Comparison of ENCODE assay signal across 8 cellular contexts in the genomic region with DNA sequence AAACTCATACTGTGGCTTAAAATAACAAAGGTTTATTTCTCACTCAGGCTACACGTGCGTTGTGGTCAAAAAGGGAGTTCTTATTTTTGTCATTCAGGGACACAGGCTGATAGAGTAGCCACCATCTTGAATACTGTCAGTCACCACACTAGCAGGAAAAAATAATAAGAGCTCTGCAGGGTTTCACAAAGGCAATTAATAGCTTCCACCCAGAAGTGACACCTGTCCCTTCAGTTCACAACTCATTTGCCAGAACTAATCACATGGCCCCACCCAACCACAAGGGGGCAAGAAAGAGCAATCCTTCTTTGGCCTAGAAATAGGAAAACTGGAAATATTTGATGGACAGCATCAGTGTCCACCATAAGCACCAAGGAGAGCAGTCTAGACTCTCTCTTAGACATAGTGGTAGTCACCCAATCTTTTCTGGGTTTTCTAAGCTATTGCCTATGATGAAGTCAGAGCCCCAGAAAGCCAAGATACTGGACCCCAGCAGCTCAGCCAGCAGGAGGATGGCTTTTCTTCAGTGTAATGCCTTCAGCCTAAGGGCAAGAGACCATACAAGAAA. TPM values are rescaled to one million over a fixed set of nuclear protein-coding genes. Genes with fewer than 3 reads are reported as not detected.
DNase-seq lines count a peak whose midpoint lies in the region; ATAC-seq and TF ChIP-seq lines count a peak whose summit lies in the region.

No MANE protein-coding gene starts in this region.

- ATAC-seq in activated CD4-positive, alpha-beta T cell treated with anti-CD3 and anti-CD28 coated beads for 36 hours: peak; percentile 30
- ATAC-seq in GM18517 (IDR thresholded peaks at IDR 0.05; ENCODE audit: unreplicated experiment) (no peak), GM19463 (IDR thresholded peaks at IDR 0.05; ENCODE audit: unreplicated experiment) (no peak)

- TF ChIP-seq RAD21 in Ishikawa (IDR thresholded peaks at IDR 0.05; ENCODE audit: low read depth): peak; percentile 61

- DNase-seq in activated CD4-positive, alpha-beta T cell treated with anti-CD3 and anti-CD28 coated beads for 36 hours: peak; percentile 58
- DNase-seq in activated CD4-positive, alpha-beta T cell treated with anti-CD3 and anti-CD28 coated beads for 1 hour: no peak
- peak; percentile 84 for DNase-seq in RKO (ENCODE audit: low spot score)
- peak; percentile 41 for DNase-seq in colonic mucosa
- DNase-seq in neural progenitor cell (ENCODE audit: low spot score): peak; percentile 64

- no peaks in the 10 kb centered on the region for H3K9me3 ChIP-seq in colonic mucosa
- H3K9me3 ChIP-seq in neural progenitor cell (ENCODE audit: low read depth): no peaks in the 10 kb centered on the region

- CTCF ChIA-PET in activated CD4-positive, alpha-beta T cell treated with anti-CD3 and anti-CD28 coated beads for 36 hours (lab: Charles Lee): interaction anchor here (0.6 to 7.0 kb wide), 32 partner anchors 10 to 256 kb away, joined by 3 to 117 read pairs (median 5); a partner anchor contains a TSS

- peaks cover 21% of the 10 kb centered on the region for H4K20me1 ChIP-seq in neural progenitor cell (ENCODE audit: low read depth)

- peaks cover 35% of the 10 kb centered on the region for H3K27me3 ChIP-seq in colonic mucosa
- peaks cover 99% of the 10 kb centered on the region for H3K27me3 ChIP-seq in neural progenitor cell

- no peaks in the 10 kb centered on the region for H3K79me2 ChIP-seq in neural progenitor cell (ENCODE audit: low read depth)

- peaks cover 6% of the 10 kb centered on the region for H3K4me1 Mint-ChIP-seq in activated CD4-positive, alpha-beta T cell treated with anti-CD3 and anti-CD28 coated beads for 36 hours
- peaks cover 13% of the 10 kb centered on the region for H3K4me1 Mint-ChIP-seq in neural progenitor cell

- TF ChIP-seq CTCF in colonic mucosa (IDR thresholded peaks at IDR 0.05): peak; percentile 48
- TF ChIP-seq CTCF in neural progenitor cell (IDR thresholded peaks at IDR 0.05): peak; percentile 83

- intact Hi-C loops in activated CD4-positive, alpha-beta T cell treated with anti-CD3 and anti-CD28 coated beads for 36 hours (cut with DNase I, micrococcal nuclease): loop anchor here (1.0 to 5.0 kb wide), 2 partner anchors 80 to 98 kb away; a partner anchor contains a TSS
- intact Hi-C loops in colonic mucosa (cut with DNase I): loop anchor here (10.0 kb wide), 1 partner anchor 237 kb away; a partner anchor contains a TSS

- peaks cover 45% of the 10 kb centered on the region for H3K27me3 Mint-ChIP-seq in activated CD4-positive, alpha-beta T cell treated with anti-CD3 and anti-CD28 coated beads for 36 hours
- peaks cover 29% of the 10 kb centered on the region for H3K27me3 Mint-ChIP-seq in neural progenitor cell (ENCODE audit: insufficient read depth, low read depth)

- H3K27ac ChIP-seq in colonic mucosa (no peak overlapping the region), neural progenitor cell (no peak overlapping the region)

- H3K9ac ChIP-seq in colonic mucosa (ENCODE audit: low read depth in 2 of 2, low read length in 2 of 2): no peak overlapping the region
- H3K9ac ChIP-seq in neural progenitor cell: no peak overlapping the region

- H3K36me3 ChIP-seq in colonic mucosa (no peaks in the 10 kb centered on the region), neural progenitor cell (no peaks in the 10 kb centered on the region)

- no peak overlapping the region for H3K4me3 ChIP-seq in colonic mucosa
- no peak overlapping the region for H3K4me3 ChIP-seq in neural progenitor cell

- POLR2A ChIA-PET in activated CD4-positive, alpha-beta T cell treated with anti-CD3 and anti-CD28 coated beads for 36 hours (lab: Charles Lee): interaction anchor here (0.6 kb wide), 1 partner anchor 25 kb away, joined by 4 read pairs; no protein-coding TSS in a partner anchor

- no peak overlapping the region for H3K27ac Mint-ChIP-seq in activated CD4-positive, alpha-beta T cell treated with anti-CD3 and anti-CD28 coated beads for 36 hours
- no peak overlapping the region for H3K27ac Mint-ChIP-seq in neural progenitor cell

- H3K9me3 Mint-ChIP-seq in activated CD4-positive, alpha-beta T cell treated with anti-CD3 and anti-CD28 coated beads for 36 hours (ENCODE audit: low read depth): no peaks in the 10 kb centered on the region
- peaks cover 2% of the 10 kb centered on the region for H3K9me3 Mint-ChIP-seq in neural progenitor cell

- no peak overlapping the region for H2AFZ ChIP-seq in neural progenitor cell (replicated peaks)

- H3K36me3 Mint-ChIP-seq in activated CD4-positive, alpha-beta T cell treated with anti-CD3 and anti-CD28 coated beads for 36 hours (ENCODE audit: low read depth): no peaks in the 10 kb centered on the region
- H3K36me3 Mint-ChIP-seq in neural progenitor cell: no peaks in the 10 kb centered on the region

- H3F3A ChIP-seq in neural progenitor cell (ENCODE audit: low read depth): peaks cover 3% of the 10 kb centered on the region

- no peak for TF ChIP-seq EP300 in Ishikawa (IDR thresholded peaks at IDR 0.05; ENCODE audit: borderline replicate concordance)

- H3K4me1 ChIP-seq in colonic mucosa: peaks cover 21% of the 10 kb centered on the region
- peaks cover 8% of the 10 kb centered on the region for H3K4me1 ChIP-seq in neural progenitor cell

- H3K4me2 ChIP-seq in neural progenitor cell: no peak overlapping the region

- H3K4me3 Mint-ChIP-seq in activated CD4-positive, alpha-beta T cell treated with anti-CD3 and anti-CD28 coated beads for 36 hours: no peak overlapping the region
- H3K4me3 Mint-ChIP-seq in neural progenitor cell: no peak overlapping the region

TF ChIP-seq in Ishikawa, 13 proteins besides CTCF, POLR2A, EP300 and RAD21:
- TF ChIP-seq YY1 (IDR thresholded peaks at IDR 0.05; ENCODE audit: low read depth): no peak
- TF ChIP-seq, protein P1, sequence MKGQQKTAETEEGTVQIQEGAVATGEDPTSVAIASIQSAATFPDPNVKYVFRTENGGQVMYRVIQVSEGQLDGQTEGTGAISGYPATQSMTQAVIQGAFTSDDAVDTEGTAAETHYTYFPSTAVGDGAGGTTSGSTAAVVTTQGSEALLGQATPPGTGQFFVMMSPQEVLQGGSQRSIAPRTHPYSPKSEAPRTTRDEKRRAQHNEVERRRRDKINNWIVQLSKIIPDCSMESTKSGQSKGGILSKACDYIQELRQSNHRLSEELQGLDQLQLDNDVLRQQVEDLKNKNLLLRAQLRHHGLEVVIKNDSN (IDR thresholded peaks at IDR 0.05): peak; percentile 48; the same call in 1 of the 2 replicates
- TF ChIP-seq, protein P2, sequence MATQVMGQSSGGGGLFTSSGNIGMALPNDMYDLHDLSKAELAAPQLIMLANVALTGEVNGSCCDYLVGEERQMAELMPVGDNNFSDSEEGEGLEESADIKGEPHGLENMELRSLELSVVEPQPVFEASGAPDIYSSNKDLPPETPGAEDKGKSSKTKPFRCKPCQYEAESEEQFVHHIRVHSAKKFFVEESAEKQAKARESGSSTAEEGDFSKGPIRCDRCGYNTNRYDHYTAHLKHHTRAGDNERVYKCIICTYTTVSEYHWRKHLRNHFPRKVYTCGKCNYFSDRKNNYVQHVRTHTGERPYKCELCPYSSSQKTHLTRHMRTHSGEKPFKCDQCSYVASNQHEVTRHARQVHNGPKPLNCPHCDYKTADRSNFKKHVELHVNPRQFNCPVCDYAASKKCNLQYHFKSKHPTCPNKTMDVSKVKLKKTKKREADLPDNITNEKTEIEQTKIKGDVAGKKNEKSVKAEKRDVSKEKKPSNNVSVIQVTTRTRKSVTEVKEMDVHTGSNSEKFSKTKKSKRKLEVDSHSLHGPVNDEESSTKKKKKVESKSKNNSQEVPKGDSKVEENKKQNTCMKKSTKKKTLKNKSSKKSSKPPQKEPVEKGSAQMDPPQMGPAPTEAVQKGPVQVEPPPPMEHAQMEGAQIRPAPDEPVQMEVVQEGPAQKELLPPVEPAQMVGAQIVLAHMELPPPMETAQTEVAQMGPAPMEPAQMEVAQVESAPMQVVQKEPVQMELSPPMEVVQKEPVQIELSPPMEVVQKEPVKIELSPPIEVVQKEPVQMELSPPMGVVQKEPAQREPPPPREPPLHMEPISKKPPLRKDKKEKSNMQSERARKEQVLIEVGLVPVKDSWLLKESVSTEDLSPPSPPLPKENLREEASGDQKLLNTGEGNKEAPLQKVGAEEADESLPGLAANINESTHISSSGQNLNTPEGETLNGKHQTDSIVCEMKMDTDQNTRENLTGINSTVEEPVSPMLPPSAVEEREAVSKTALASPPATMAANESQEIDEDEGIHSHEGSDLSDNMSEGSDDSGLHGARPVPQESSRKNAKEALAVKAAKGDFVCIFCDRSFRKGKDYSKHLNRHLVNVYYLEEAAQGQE (IDR thresholded peaks at IDR 0.05; ENCODE audit: low read depth): peak; percentile 75
TF ChIP-seq in Ishikawa: peak in this region for 2.

RNA-seq across cellular contexts. Expression of a gene that starts 8.2 kb away (rescaled TPM):
- total RNA-seq in activated CD4-positive, alpha-beta T cell treated with anti-CD3 and anti-CD28 coated beads for 36 hours: under 1 TPM in 1 of 2 experiments, not detected in 1; 0.34 TPM
- under 1 TPM in 1 of 2 donors, not detected in 1; 0.96 TPM for total RNA-seq in colonic mucosa
- total RNA-seq in neural progenitor cell (ENCODE audit: low replicate concordance): 0.65 TPM in 1 of 2 replicates, not detected in the other

RNA-seq across cellular contexts. Expression of a gene that starts 14.5 kb away (rescaled TPM):
- total RNA-seq in activated CD4-positive, alpha-beta T cell treated with anti-CD3 and anti-CD28 coated beads for 36 hours: not detected
- total RNA-seq in colonic mucosa (under 1 TPM in 1 of 2 donors, not detected in 1; 0.37 TPM), neural progenitor cell (ENCODE audit: low replicate concordance) (0.46 TPM in 1 of 2 replicates, not detected in the other)

RNA-seq across cellular contexts. Expression of a gene that starts 26.1 kb away (rescaled TPM):
- total RNA-seq in activated CD4-positive, alpha-beta T cell treated with anti-CD3 and anti-CD28 coated beads for 36 hours: 10 to 100 TPM; 38.5 to 48.7 TPM
- total RNA-seq in colonic mucosa (10 to 100 TPM; 12.3 to 31.3 TPM), neural progenitor cell (ENCODE audit: low replicate concordance) (17.2 and 18.6 TPM in 2 replicates)

RNA-seq across cellular contexts. Expression of a gene that starts 35.8 kb away (rescaled TPM):
- total RNA-seq in activated CD4-positive, alpha-beta T cell treated with anti-CD3 and anti-CD28 coated beads for 36 hours: 10 to 100 TPM; 79.9 to 82.0 TPM
- total RNA-seq in colonic mucosa (10 to 100 TPM; 68.4 to 99.8 TPM), neural progenitor cell (ENCODE audit: low replicate concordance) (32.8 and 51.3 TPM in 2 replicates)

RNA-seq across cellular contexts. Expression of a gene that starts 47.9 kb away (rescaled TPM):
- total RNA-seq in activated CD4-positive, alpha-beta T cell treated with anti-CD3 and anti-CD28 coated beads for 36 hours: 1 to 10 TPM; 7.3 to 9.1 TPM
- total RNA-seq in colonic mucosa (not detected), neural progenitor cell (ENCODE audit: low replicate concordance) (not detected in 2 replicates)
